Comparison of ENCODE assay signal across 14 cellular contexts in the genomic region with DNA sequence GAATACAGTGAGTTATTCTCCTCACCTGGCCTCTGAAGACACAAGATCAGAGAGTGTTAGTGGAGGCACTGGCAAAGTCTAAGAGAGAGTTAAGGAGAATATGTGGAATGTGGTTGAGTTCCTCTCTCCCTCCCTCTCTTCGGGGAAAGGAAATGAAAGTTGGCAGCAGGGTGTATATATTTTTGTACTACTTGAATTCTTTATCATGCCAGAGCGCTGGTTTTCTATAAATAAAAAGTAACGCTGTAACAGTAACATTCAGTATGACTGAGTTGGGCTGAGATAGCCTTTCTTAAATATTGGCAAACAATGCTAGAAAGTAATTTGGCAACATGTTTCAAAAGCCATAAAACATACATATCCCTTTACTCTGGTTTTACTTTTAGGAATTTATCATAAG.
DNase-seq lines count a peak whose midpoint lies in the region; ATAC-seq, FAIRE-seq and TF ChIP-seq lines count a peak whose summit lies in the region.
"Had no signal": no experiment of that assay in that cellular context is flagged by ENCODE, and none has a peak within 500 bp of the region (broad histone marks: within the 10 kb centered on the region; RNA-seq: fewer than 3 reads in every experiment).

No MANE protein-coding gene starts in this region.

- no peak overlapping the region for H3K4ac ChIP-seq in mesenchymal stem cell (ENCODE audit: low read depth in 1 of 2, low read length in 2 of 2)

- DNase-seq in mammary epithelial cell (no peak), breast epithelium (ENCODE audit: low spot score in 2 of 2) (no peak), esophagus muscularis mucosa (ENCODE audit: extremely low spot score) (no peak), mesenchymal stem cell (no peak), aorta (no peak), kidney (no peak)
- DNase-seq in activated effector memory CD4-positive, alpha-beta T cell treated with anti-CD3 and anti-CD28 coated beads, Interleukin-2, amount 50 U/mL, for 16 hours: no peak
- DNase-seq: 8988T; DMS 273 treated with DMSO at 0.1 percent for 48 hours; naive thymus-derived CD4-positive, alpha-beta T cell; NCI-H1417 treated with DMSO at 0.1 percent for 48 hours; NCI-H510A; T1000 had no signal

- dilution Hi-C loops in mammary epithelial cell (cut with HindIII; ENCODE audit: low sequenced_read_pairs): no loop called here

- H4K91ac ChIP-seq in mesenchymal stem cell (ENCODE audit: low read length): no peak overlapping the region

- H2AFZ ChIP-seq in mammary epithelial cell (ENCODE audit: low read depth, low read length) (peak overlapping the region; percentile 70), mesenchymal stem cell (ENCODE audit: low read depth, low read length) (no peak overlapping the region)

- no peak overlapping the region for H3K23ac ChIP-seq in mesenchymal stem cell (ENCODE audit: low read length in 2 of 2)

- BruUV-seq in mammary epithelial cell (replicated peaks; lab: Mats Ljungman, UMichigan): no TSS peak

- H3K36me3 ChIP-seq in mammary epithelial cell (ENCODE audit: insufficient read depth, low read length) (no peaks in the 10 kb centered on the region), breast epithelium (no peaks in the 10 kb centered on the region), esophagus muscularis mucosa (no peaks in the 10 kb centered on the region), mesenchymal stem cell (ENCODE audit: control insufficient read depth in 1 of 2, insufficient read depth in 2 of 2, low read depth in 1 of 2, low read length in 2 of 2) (no peaks in the 10 kb centered on the region), aorta (ENCODE audit: control insufficient read depth in 1 of 2, insufficient read depth in 2 of 2, low read length in 1 of 2) (no peaks in the 10 kb centered on the region), kidney (ENCODE audit: control insufficient read depth in 1 of 2, insufficient read depth in 2 of 2, low read length in 2 of 2) (no peaks in the 10 kb centered on the region)

- peak; percentile 78 for ATAC-seq in aorta (ENCODE audit: low FRiP score)
- no peak for ATAC-seq in HG03439 (IDR thresholded peaks at IDR 0.05; ENCODE audit: unreplicated experiment)
- ATAC-seq: naive thymus-derived CD4-positive, alpha-beta T cell had no signal

- H3K4me2 ChIP-seq in mammary epithelial cell (ENCODE audit: insufficient read depth, low read depth, low read length) (peak overlapping the region; percentile 35), mesenchymal stem cell (ENCODE audit: low read length, poor library complexity, severe bottlenecking) (no peak overlapping the region)

- H4K8ac ChIP-seq in mesenchymal stem cell (ENCODE audit: low read length): no peak overlapping the region

- H3K79me2 ChIP-seq in mammary epithelial cell (ENCODE audit: insufficient read depth, low read length): no peaks in the 10 kb centered on the region

- H3K27ac ChIP-seq in mammary epithelial cell (ENCODE audit: insufficient read depth, low read depth, low read length): no peak overlapping the region
- peak overlapping the region in 1 of 2 donors; percentile 12 for H3K27ac ChIP-seq in breast epithelium
- H3K27ac ChIP-seq in esophagus muscularis mucosa (replicated peaks in 1 of 4): peak overlapping the region in 3 of 4 donors; percentile 15 to 48 (median 39)
- no peak overlapping the region for H3K27ac ChIP-seq in mesenchymal stem cell (ENCODE audit: low read length, poor library complexity, severe bottlenecking)
- H3K27ac ChIP-seq in aorta (ENCODE audit: low read depth in 1 of 2, low read length in 2 of 2): peak overlapping the region; percentile 20 to 99
- H3K27ac ChIP-seq in kidney (ENCODE audit: low read depth in 2 of 2, low read length in 2 of 2): no peak overlapping the region

- H2BK15ac ChIP-seq in mesenchymal stem cell (ENCODE audit: low read depth, poor library complexity, severe bottlenecking): no peak overlapping the region

- H3K27me3 ChIP-seq in mammary epithelial cell (ENCODE audit: insufficient read depth, low read length) (no peaks in the 10 kb centered on the region), breast epithelium (no peaks in the 10 kb centered on the region), esophagus muscularis mucosa (no peaks in the 10 kb centered on the region), mesenchymal stem cell (ENCODE audit: control insufficient read depth in 1 of 2, insufficient read depth in 1 of 2, low read length in 2 of 2) (peaks cover 0 to 4% of the 10 kb centered on the region in 2 experiments), aorta (ENCODE audit: control insufficient read depth in 1 of 2, insufficient read depth in 2 of 2, low read length in 1 of 2) (no peaks in the 10 kb centered on the region)

- no peaks in the 10 kb centered on the region for H4K20me1 ChIP-seq in mammary epithelial cell (ENCODE audit: insufficient read depth, low read length)

- no peak overlapping the region for H2BK12ac ChIP-seq in mesenchymal stem cell (ENCODE audit: low read length in 2 of 2)

- H3K18ac ChIP-seq in mesenchymal stem cell (ENCODE audit: low read depth in 1 of 2, low read length in 2 of 2): no peak overlapping the region

- in situ Hi-C loops in mammary epithelial cell (cut with MboI; ENCODE audit: low sequenced_read_pairs in 2 of 2): loop anchor here in 1 of 2 donors (25.0 kb wide), 1 partner anchor 115 kb away; no protein-coding TSS in a partner anchor

- CTCF ChIA-PET in mammary epithelial cell (lab: Charles Lee; ENCODE audit: low non-redundant PET): no interaction called here

- H2AK5ac ChIP-seq in mesenchymal stem cell (ENCODE audit: low read length, severe bottlenecking): no peak overlapping the region

- no peaks in the 10 kb centered on the region for H3K79me1 ChIP-seq in mesenchymal stem cell (replicated peaks; ENCODE audit: low read length, poor library complexity, severe bottlenecking)

- FAIRE-seq in kidney (lab: Jason Lieb, UNC): no peak

- H3K9ac ChIP-seq in mammary epithelial cell (ENCODE audit: insufficient read depth, low read length): no peak overlapping the region
- peak overlapping the region; percentile 69 for H3K9ac ChIP-seq in mesenchymal stem cell (ENCODE audit: low read length)
- no peak overlapping the region for H3K9ac ChIP-seq in kidney (ENCODE audit: low read length in 2 of 2)

- TF ChIP-seq EP300 in esophagus muscularis mucosa (IDR thresholded peaks at IDR 0.05): no peak

- intact Hi-C loops in mammary epithelial cell (cut with micrococcal nuclease): no loop called here
- intact Hi-C loops in breast epithelium (cut with DNase I; ENCODE audit: low total_unique reads): loop anchor here (2.0 kb wide), 1 partner anchor 61 kb away; no protein-coding TSS in a partner anchor
- intact Hi-C loops in esophagus muscularis mucosa (cut with DNase I): no loop called here
- intact Hi-C loops in aorta (cut with DNase I): loop anchor here in 1 of 2 donors (2.0 kb wide), 1 partner anchor 19 kb away; no protein-coding TSS in a partner anchor
- intact Hi-C loops in kidney (cut with DNase I): no loop called here

- H3K14ac ChIP-seq in mesenchymal stem cell (ENCODE audit: low read length in 2 of 2): no peak overlapping the region

- no peak for TF ChIP-seq POLR2A in breast epithelium (IDR thresholded peaks at IDR 0.05)
- TF ChIP-seq POLR2A in esophagus muscularis mucosa (IDR thresholded peaks at IDR 0.05; ENCODE audit: low read depth): no peak

- WGBS in mammary epithelial cell (ENCODE audit: low coverage, missing lambda C conversion rate): 3% methylated on average over 3 of the region's 3 CpGs
- 1% methylated on average over 3 of the region's 3 CpGs for WGBS in esophagus muscularis mucosa
- 75% methylated on average over 2 of the region's 3 CpGs for WGBS in mesenchymal stem cell
- WGBS in aorta, 2 donors: 0 to 1% methylated on average over 3 of the region's 3 CpGs

- H3K9me3 ChIP-seq in mammary epithelial cell (replicated peaks; ENCODE audit: insufficient read depth, low read length) (no peaks in the 10 kb centered on the region), breast epithelium (no peaks in the 10 kb centered on the region), esophagus muscularis mucosa (no peaks in the 10 kb centered on the region), mesenchymal stem cell (ENCODE audit: control insufficient read depth, low read length) (no peaks in the 10 kb centered on the region), aorta (ENCODE audit: control insufficient read depth, low read length) (no peaks in the 10 kb centered on the region), kidney (ENCODE audit: control insufficient read depth in 1 of 2, low read length in 2 of 2) (no peaks in the 10 kb centered on the region)

- no peak overlapping the region for H2BK5ac ChIP-seq in mesenchymal stem cell (ENCODE audit: low read depth, low read length, poor library complexity, severe bottlenecking)

- no peak for TF ChIP-seq CTCF in mammary epithelial cell (conservative IDR thresholded peaks at IDR 0.05 in 1 of 2, IDR thresholded peaks at IDR 0.05 in 1 of 2; ENCODE audit: extremely low read depth in 1 of 2, insufficient read depth in 1 of 2, low read depth in 1 of 2, low read length in 2 of 2)
- TF ChIP-seq CTCF in breast epithelium (IDR thresholded peaks at IDR 0.05): no peak
- TF ChIP-seq CTCF in esophagus muscularis mucosa (IDR thresholded peaks at IDR 0.05): no peak
- TF ChIP-seq CTCF in kidney (IDR thresholded peaks at IDR 0.05; ENCODE audit: borderline replicate concordance, extremely low read depth, insufficient read depth): no peak

- H3K4me1 ChIP-seq in mammary epithelial cell (ENCODE audit: insufficient read depth, low read length) (no peaks in the 10 kb centered on the region), breast epithelium (no peaks in the 10 kb centered on the region), esophagus muscularis mucosa (peaks cover 17 to 25% (median 23%) of the 10 kb centered on the region in 4 donors), mesenchymal stem cell (ENCODE audit: control insufficient read depth, insufficient read depth, low read depth, low read length) (no peaks in the 10 kb centered on the region), aorta (ENCODE audit: control insufficient read depth in 1 of 2, insufficient read depth in 2 of 2, low read length in 2 of 2) (peaks cover 7 to 10% of the 10 kb centered on the region in 2 donors), kidney (ENCODE audit: control insufficient read depth in 1 of 2, insufficient read depth in 1 of 2, low read depth in 1 of 2, low read length in 2 of 2) (no peaks in the 10 kb centered on the region)

- H3K4me3 ChIP-seq in mammary epithelial cell (replicated peaks in 1 of 3; ENCODE audit: insufficient read depth in 1 of 3, low read depth in 2 of 3, low read length in 3 of 3): no peak overlapping the region
- no peak overlapping the region for H3K4me3 ChIP-seq in breast epithelium
- peak overlapping the region in 1 of 4 donors; percentile 3 for H3K4me3 ChIP-seq in esophagus muscularis mucosa
- peak overlapping the region in 1 of 2 experiments; percentile 65 for H3K4me3 ChIP-seq in mesenchymal stem cell (ENCODE audit: insufficient read depth in 1 of 2, low read depth in 1 of 2, low read length in 2 of 2)
- H3K4me3 ChIP-seq in aorta (ENCODE audit: low read length in 2 of 2): no peak overlapping the region
- H3K4me3 ChIP-seq in kidney (ENCODE audit: low read length in 2 of 2): no peak overlapping the region

- no peak overlapping the region for H2BK120ac ChIP-seq in mesenchymal stem cell (ENCODE audit: low read depth, low read length)

Comparison
In these comparisons a context has a peak if more than half of its experiments do, and no peak if none do; other contexts are left out.
1. H3K27ac ChIP-seq: peak in esophagus muscularis mucosa (3 of 4) and aorta (2 of 2); none in mammary epithelial cell (single experiment), mesenchymal stem cell (single experiment) and kidney (0 of 2).